ENCODE assay signal across 8 cellular contexts in genomic region chr18:31497711-31498449, GRCh38. TPM values are rescaled to one million over a fixed set of nuclear protein-coding genes. Genes with fewer than 3 reads are reported as not detected.
DNase-seq lines count a peak whose midpoint lies in the region; ATAC-seq, FAIRE-seq and TF ChIP-seq lines count a peak whose summit lies in the region.

Gene DSG2 (plus strand): TSS chr18:31498177. CDS start chr18:31498252, 75 bp downstream.

- peak within 1 kb of the TSS; percentile 83 to 88 for H3K9ac ChIP-seq in colonic mucosa (ENCODE audit: low read depth in 2 of 2, low read length in 2 of 2)
- H3K9ac ChIP-seq in liver (ENCODE audit: low read depth in 1 of 2, low read length in 2 of 2), result peak within 1 kb of the TSS; percentile 40 to 62

- peaks cover 0 to 9% (median 3%) of the 10 kb centered on the region in 7 donors for H3K9me3 Mint-ChIP-seq in CD14-positive monocyte
- no peaks in the 10 kb centered on the region for H3K9me3 Mint-ChIP-seq in stimulated activated naive CD8-positive, alpha-beta T cell treated with anti-CD3 and anti-CD28 coated beads, Interleukin-15, amount 100 ng/mL, for 72 hours

- H3K27me3 Mint-ChIP-seq in CD14-positive monocyte (ENCODE audit: low read depth in 3 of 3), result peaks cover 30 to 43% (median 37%) of the 10 kb centered on the region in 3 donors
- peaks cover 40% of the 10 kb centered on the region for H3K27me3 Mint-ChIP-seq in stimulated activated naive CD8-positive, alpha-beta T cell treated with anti-CD3 and anti-CD28 coated beads, Interleukin-15, amount 100 ng/mL, for 72 hours

- H3K9me3 ChIP-seq in RWPE2 (ENCODE audit: severe bottlenecking), result no peaks in the 10 kb centered on the region
- no peaks in the 10 kb centered on the region for H3K9me3 ChIP-seq in colonic mucosa
- no peaks in the 10 kb centered on the region for H3K9me3 ChIP-seq in liver (ENCODE audit: control insufficient read depth in 4 of 4, low read length in 3 of 4)

- FAIRE-seq in GM19239 (lab: Jason Lieb, UNC), result no peak

- peak within 1 kb of the TSS; percentile 75 to 93 for H3K4me3 Mint-ChIP-seq in CD14-positive monocyte
- peak within 1 kb of the TSS; percentile 77 to 78 for H3K4me3 Mint-ChIP-seq in stimulated activated naive CD8-positive, alpha-beta T cell treated with anti-CD3 and anti-CD28 coated beads, Interleukin-15, amount 100 ng/mL, for 72 hours

- intact Hi-C loops in CD14-positive monocyte (cut with micrococcal nuclease), result no loop called here
- intact Hi-C loops in colonic mucosa (cut with DNase I), result no loop called here

- TF ChIP-seq RAD21 in liver (IDR thresholded peaks at IDR 0.05), result no peak

- no peaks in the 10 kb centered on the region for H3K27me3 ChIP-seq in RWPE2 (ENCODE audit: insufficient read depth, poor library complexity, severe bottlenecking)
- no peaks in the 10 kb centered on the region for H3K27me3 ChIP-seq in colonic mucosa
- H3K27me3 ChIP-seq in liver (ENCODE audit: control insufficient read depth in 4 of 4, insufficient read depth in 4 of 4, low read length in 3 of 4), result no peaks in the 10 kb centered on the region

- ATAC-seq in HG03175 (IDR thresholded peaks at IDR 0.05; ENCODE audit: unreplicated experiment), result peak; percentile 45
- ATAC-seq in RWPE2 (ENCODE audit: low read depth), result peak; percentile 95
- ATAC-seq in stimulated activated naive CD8-positive, alpha-beta T cell treated with anti-CD3 and anti-CD28 coated beads, Interleukin-15, amount 100 ng/mL, for 72 hours, result peak; percentile 82

- H3K27ac ChIP-seq in RWPE2 (ENCODE audit: poor library complexity, severe bottlenecking), result peak within 1 kb of the TSS; percentile 79
- peak within 1 kb of the TSS; percentile 97 for H3K27ac ChIP-seq in colonic mucosa
- H3K27ac ChIP-seq in liver (ENCODE audit: low read depth in 1 of 2, low read length in 2 of 2), result peak within 1 kb of the TSS; percentile 67 to 76

- DNase-seq in CD14-positive monocyte (ENCODE audit: low spot score) (no peak), GM19239 (ENCODE audit: insufficient read length, low spot score) (peak; percentile 31), RWPE2 (ENCODE audit: low spot score) (peak; percentile 86), colonic mucosa (peak; percentile 91)
- DNase-seq in stimulated activated naive CD8-positive, alpha-beta T cell treated with anti-CD3 and anti-CD28 coated beads, Interleukin-15, amount 100 ng/mL, for 72 hours, result peak; percentile 24 to 33
- no peak for DNase-seq in stimulated activated naive CD4-positive, alpha-beta T cell treated with Interleukin-2 at 50 U/mL for 16 hours (lab: John Stamatoyannopoulos, UW)

- WGBS in liver, result 2% methylated on average over 82 of the region's 82 CpGs

- no peak for TF ChIP-seq CTCF in CD14-positive monocyte (IDR thresholded peaks at IDR 0.05)
- no peak for TF ChIP-seq CTCF in RWPE2 (IDR thresholded peaks at IDR 0.05; ENCODE audit: poor library complexity, severe bottlenecking)
- no peak for TF ChIP-seq CTCF in colonic mucosa (IDR thresholded peaks at IDR 0.05)
- TF ChIP-seq CTCF in liver (IDR thresholded peaks at IDR 0.05; ENCODE audit: low read depth, low read length, missing input control), result no peak

- peak within 1 kb of the TSS; percentile 82 for H3K4me3 ChIP-seq in RWPE2 (ENCODE audit: severe bottlenecking)
- H3K4me3 ChIP-seq in colonic mucosa, result peak within 1 kb of the TSS; percentile 66
- peak within 1 kb of the TSS; percentile 68 to 73 (median 71) for H3K4me3 ChIP-seq in liver (ENCODE audit: low read depth in 1 of 3, low read length in 3 of 3)

- H3K4me1 ChIP-seq in RWPE2 (ENCODE audit: insufficient read depth, poor library complexity, severe bottlenecking), result peaks cover 12% of the 10 kb centered on the region
- H3K4me1 ChIP-seq in colonic mucosa, result peaks cover 4% of the 10 kb centered on the region
- peaks cover 0 to 4% (median 3%) of the 10 kb centered on the region in 4 donors for H3K4me1 ChIP-seq in liver (ENCODE audit: control insufficient read depth in 4 of 4, insufficient read depth in 4 of 4, low read length in 3 of 4)

- H3K4me1 Mint-ChIP-seq in CD14-positive monocyte, result peaks cover 16% of the 10 kb centered on the region
- no peaks in the 10 kb centered on the region for H3K4me1 Mint-ChIP-seq in stimulated activated naive CD8-positive, alpha-beta T cell treated with anti-CD3 and anti-CD28 coated beads, Interleukin-15, amount 100 ng/mL, for 72 hours

- peaks cover 14% of the 10 kb centered on the region for H3K36me3 ChIP-seq in RWPE2 (ENCODE audit: low read depth)
- H3K36me3 ChIP-seq in colonic mucosa, result no peaks in the 10 kb centered on the region
- no peaks in the 10 kb centered on the region for H3K36me3 ChIP-seq in liver (ENCODE audit: control insufficient read depth in 4 of 4, insufficient read depth in 3 of 4, low read depth in 1 of 4, low read length in 3 of 4)

- H3K36me3 Mint-ChIP-seq in CD14-positive monocyte, result peaks cover 2 to 8% of the 10 kb centered on the region in 2 donors

- peak within 1 kb of the TSS in 1 of 7 donors; percentile 36 for H3K27ac Mint-ChIP-seq in CD14-positive monocyte
- peak within 1 kb of the TSS; percentile 29 to 47 for H3K27ac Mint-ChIP-seq in stimulated activated naive CD8-positive, alpha-beta T cell treated with anti-CD3 and anti-CD28 coated beads, Interleukin-15, amount 100 ng/mL, for 72 hours

TF ChIP-seq in liver, 16 proteins besides CTCF, POLR2A, EP300 and RAD21:
- TF ChIP-seq RXRA (IDR thresholded peaks at IDR 0.05), result no peak
- no peak for TF ChIP-seq ZBTB33 (IDR thresholded peaks at IDR 0.05)
- peak; percentile 74 for TF ChIP-seq YY1 (IDR thresholded peaks at IDR 0.05)
- TF ChIP-seq EGR1 (IDR thresholded peaks at IDR 0.05; ENCODE audit: low read depth in 2 of 2), result no peak
- no peak for TF ChIP-seq TAF1 (conservative IDR thresholded peaks at IDR 0.05)
- TF ChIP-seq MAX (IDR thresholded peaks at IDR 0.05), result no peak
- TF ChIP-seq FOXA1 (IDR thresholded peaks at IDR 0.05), result no peak
- no peak for TF ChIP-seq ATF3 (IDR thresholded peaks at IDR 0.05)

RNA-seq across cellular contexts. Expression of gene DSG2, which starts in this region (rescaled TPM):
- polyA plus RNA-seq in CD14-positive monocyte (not detected), liver (1 to 10 TPM; 5.4 to 7.5 TPM)
- total RNA-seq in colonic mucosa (100 to 1,000 TPM; 237 to 308 TPM), liver (10 to 100 TPM; 11.6 to 13.9 TPM)

Comparison
In these comparisons a context has a peak if more than half of its experiments do, and no peak if none do; other contexts are left out.
1. RNA of gene DSG2 (total RNA-seq): 237 to 308 TPM in colonic mucosa; 11.6 to 13.9 TPM in liver; every median in the first group is over 10 times any median in the second.
2. RNA of gene DSG2 (polyA plus RNA-seq): 5.4 to 7.5 TPM in liver; not detected in CD14-positive monocyte; every median in the first group is over 4 times any median in the second.
3. DNase-seq: peak in GM19239 (single experiment), RWPE2 (single experiment), colonic mucosa (single experiment) and stimulated activated naive CD8-positive, alpha-beta T cell treated with anti-CD3 and anti-CD28 coated beads, Interleukin-15, amount 100 ng/mL, for 72 hours (2 of 2); none in CD14-positive monocyte (single experiment) and stimulated activated naive CD4-positive, alpha-beta T cell treated with Interleukin-2 at 50 U/mL for 16 hours (single experiment).
4. ATAC-seq: peak in every context shown above with its lines; median percentile 95 in RWPE2; 82 in stimulated activated naive CD8-positive, alpha-beta T cell treated with anti-CD3 and anti-CD28 coated beads, Interleukin-15, amount 100 ng/mL, for 72 hours; 45 in HG03175.
5. Peak in every context shown above with its lines, with median percentiles within 50 percentile points of each other: H3K27ac ChIP-seq and H3K4me3 ChIP-seq.